Comparison of ENCODE assay signal across 1 cellular context in the genomic region with DNA sequence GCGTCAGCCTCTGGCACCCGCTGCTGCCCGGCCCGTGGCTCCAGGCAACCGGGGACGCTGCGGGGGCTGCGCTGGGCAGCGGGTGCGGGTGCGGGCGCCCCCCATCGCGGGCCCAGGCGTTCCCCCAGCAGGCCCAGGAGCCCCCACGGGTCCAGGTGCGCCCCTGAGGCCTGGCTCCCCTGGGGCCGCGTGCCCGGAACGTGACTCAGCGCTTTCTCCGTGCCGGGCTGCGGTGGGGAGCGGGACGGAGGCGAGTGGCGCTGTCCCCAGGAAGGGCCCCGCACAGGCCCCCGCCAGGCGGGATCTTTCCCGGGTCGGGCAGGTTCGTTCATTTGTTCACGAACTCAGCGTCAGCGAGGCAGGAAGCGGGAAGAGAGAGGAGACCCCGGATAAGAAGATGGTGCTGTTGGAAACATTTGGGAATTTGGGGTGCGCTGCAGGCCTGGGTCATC.
TF ChIP-seq lines count a peak whose summit lies in the region.

No MANE protein-coding gene starts in this region.

TF ChIP-seq in endothelial cell of umbilical vein, 7 proteins besides CTCF, POLR2A, EP300 and RAD21:
- TF ChIP-seq FOS (IDR thresholded peaks at IDR 0.05; ENCODE audit: borderline replicate concordance, insufficient read depth, low read length) (no peak), POLR2AphosphoS5 (IDR thresholded peaks at IDR 0.05; ENCODE audit: insufficient read depth, low read depth, low read length) (no peak), JUN (IDR thresholded peaks at IDR 0.05; ENCODE audit: borderline replicate concordance, insufficient read depth, insufficient read length, low read depth) (no peak), MYC (IDR thresholded peaks at IDR 0.05; ENCODE audit: low read depth, low read length) (no peak), EZH2 (IDR thresholded peaks at IDR 0.05; ENCODE audit: borderline replicate concordance, low read depth, low read length, severe bottlenecking) (no peak), GATA2 (IDR thresholded peaks at IDR 0.05; ENCODE audit: insufficient read depth, insufficient read length, low read depth, low read length) (no peak)
- TF ChIP-seq, protein P1, sequence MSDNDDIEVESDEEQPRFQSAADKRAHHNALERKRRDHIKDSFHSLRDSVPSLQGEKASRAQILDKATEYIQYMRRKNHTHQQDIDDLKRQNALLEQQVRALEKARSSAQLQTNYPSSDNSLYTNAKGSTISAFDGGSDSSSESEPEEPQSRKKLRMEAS (IDR thresholded peaks at IDR 0.05; ENCODE audit: insufficient read depth, insufficient read length), result no peak
TF ChIP-seq in endothelial cell of umbilical vein: peak in this region for 0.
